Comparison of ENCODE assay signal across 8 cellular contexts in genomic region chr1:31010081-31010989, GRCh38. TPM values are rescaled to one million over a fixed set of nuclear protein-coding genes. Genes with fewer than 3 reads are reported as not detected.
DNase-seq lines count a peak whose midpoint lies in the region; ATAC-seq and TF ChIP-seq lines count a peak whose summit lies in the region.

No MANE protein-coding gene starts in this region.

- no peaks in the 10 kb centered on the region for H3K9me3 ChIP-seq in ovary

- TF ChIP-seq EP300 in ovary (IDR thresholded peaks at IDR 0.05), result no peak

- H3K36me3 ChIP-seq in ovary, result no peaks in the 10 kb centered on the region

- DNase-seq in activated CD4-positive, CD25-positive, alpha-beta regulatory T cell treated with anti-CD3 and anti-CD28 coated beads, Interleukin-2, amount 50 U/mL, for 16 hours (ENCODE audit: low read depth, low spot score), result peak; percentile 12
- DNase-seq in activated CD4-positive, CD25-positive, alpha-beta regulatory T cell treated with anti-CD3 and anti-CD28 coated beads, Interleukin-2, amount 50 U/mL, for 72 hours, result no peak
- DNase-seq in astrocyte of the hippocampus (ENCODE audit: low read depth, low spot score) (peak; percentile 43), NCI-H69 (lab: John Stamatoyannopoulos, UW) (no peak), ovary (no peak), NCI-H1105 (lab: John Stamatoyannopoulos, UW) (no peak)
- peak; percentile 15 to 22 for DNase-seq in stimulated activated CD4-positive, alpha-beta T cell treated with anti-CD3 and anti-CD28 coated beads, Interleukin-2, amount 100 ng/mL, for 48 hours

- WGBS in ovary, 3 donors, result 74 to 83% (median 81%) methylated on average over 6 of the region's 6 CpGs

- no peak overlapping the region for H3K4me3 ChIP-seq in ovary

- no peak for TF ChIP-seq CTCF in ovary (IDR thresholded peaks at IDR 0.05)

- no peak overlapping the region for H3K27ac ChIP-seq in ovary

- no peak for TF ChIP-seq POLR2A in ovary (IDR thresholded peaks at IDR 0.05)

- intact Hi-C loops in ovary (cut with DNase I), result no loop called here

- ATAC-seq in HG03045 (IDR thresholded peaks at IDR 0.05; ENCODE audit: unreplicated experiment), result peak; percentile 55

- H3K4me1 ChIP-seq in ovary (ENCODE audit: insufficient read depth), result peaks cover 8% of the 10 kb centered on the region

- H3K27me3 ChIP-seq in ovary, result no peaks in the 10 kb centered on the region

RNA-seq across cellular contexts. Expression of gene PUM1, which starts 55.2 kb away (rescaled TPM):
- 100 to 1,000 TPM in 5 of 7 donors, 10 to 100 TPM in 2; 61.6 to 125 (median 113) TPM for total RNA-seq in ovary
- polyA plus RNA-seq in ovary, result 10 to 100 TPM; 36.3 to 66.3 TPM

Comparison
In these comparisons a context has a peak if more than half of its experiments do, and no peak if none do; other contexts are left out.
1. DNase-seq: peak in activated CD4-positive, CD25-positive, alpha-beta regulatory T cell treated with anti-CD3 and anti-CD28 coated beads, Interleukin-2, amount 50 U/mL, for 16 hours (single experiment), astrocyte of the hippocampus (single experiment) and stimulated activated CD4-positive, alpha-beta T cell treated with anti-CD3 and anti-CD28 coated beads, Interleukin-2, amount 100 ng/mL, for 48 hours (2 of 2); none in activated CD4-positive, CD25-positive, alpha-beta regulatory T cell treated with anti-CD3 and anti-CD28 coated beads, Interleukin-2, amount 50 U/mL, for 72 hours (single experiment), NCI-H69 (single experiment), ovary (0 of 5) and NCI-H1105 (single experiment).